ENCODE assay signal across 24 cellular contexts in genomic region chr14:68811161-68811560, GRCh38. TPM values are rescaled to one million over a fixed set of nuclear protein-coding genes. Genes with fewer than 3 reads are reported as not detected.
A peak's percentile ranks its signal among the peaks of the same experiment; 100 is the strongest.
DNase-seq lines count a peak whose midpoint lies in the region; ATAC-seq, FAIRE-seq and TF ChIP-seq lines count a peak whose summit lies in the region.
"Had no signal": no experiment of that assay in that cellular context is flagged by ENCODE, and none has a peak within 500 bp of the region (broad histone marks: within the 10 kb centered on the region; RNA-seq: fewer than 3 reads in every experiment).

No MANE protein-coding gene starts in this region.

- H3K27me3 Mint-ChIP-seq in T-cell (no peaks in the 10 kb centered on the region), nephron (ENCODE audit: low read depth) (peaks cover 7% of the 10 kb centered on the region)

- peak overlapping the region; percentile 97 to 98 for H3K27ac Mint-ChIP-seq in T-cell
- H3K27ac Mint-ChIP-seq in nephron: peak overlapping the region; percentile 68 to 100 (median 90)
- H3K27ac Mint-ChIP-seq: endodermal cell had no signal

- DNase-seq in left ventricle myocardium superior (peak; percentile 62), heart right ventricle (no peak), T-cell (no peak), vagina (ENCODE audit: extremely low spot score in 2 of 2) (no peak), hepatic stellate cell (ENCODE audit: low spot score) (no peak), GM12891 (ENCODE audit: insufficient read length, low spot score) (no peak), GM19238 (ENCODE audit: insufficient read length, low spot score) (no peak)
- DNase-seq: activated CD4-positive, alpha-beta T cell treated with anti-CD3 and anti-CD28 coated beads, Interleukin-2, amount 50 U/mL, for 1 hour; activated effector memory CD4-positive, alpha-beta T cell treated with anti-CD3 and anti-CD28 coated beads, Interleukin-2, amount 50 U/mL, for 16 hours; brain microvascular endothelial cell; DMS153; endodermal cell; esophagus squamous epithelium; gastrocnemius medialis; GDM1; Kasumi-1; kidney glomerular epithelial cell; NCI-H2029; PC-3; retina; stimulated activated CD4-positive, alpha-beta T cell treated with anti-CD3 and anti-CD28 coated beads, Interleukin-4, amount 100 ng/mL, for 4 hours; stomach had no signal

- H3K4me3 ChIP-seq in heart right ventricle: no peak overlapping the region
- no peak overlapping the region for H3K4me3 ChIP-seq in vagina
- H3K4me3 ChIP-seq: coronary artery, esophagus squamous epithelium, gastrocnemius medialis, stomach had no signal

- POLR2A ChIA-PET in T-cell (lab: Charles Lee): no interaction called here

- H3K27me3 ChIP-seq in heart right ventricle: no peaks in the 10 kb centered on the region
- H3K27me3 ChIP-seq in vagina: no peaks in the 10 kb centered on the region
- H3K27me3 ChIP-seq: brain microvascular endothelial cell, esophagus squamous epithelium, gastrocnemius medialis, stomach had no signal

- H3K27ac ChIP-seq in heart right ventricle: peak overlapping the region in 5 of 10 donors; percentile 7 to 52 (median 25)
- peak overlapping the region; percentile 59 for H3K27ac ChIP-seq in vagina
- H3K27ac ChIP-seq: brain microvascular endothelial cell, coronary artery had no signal

- H3K36me3 ChIP-seq in heart right ventricle (no peaks in the 10 kb centered on the region), vagina (no peaks in the 10 kb centered on the region)
- H3K36me3 ChIP-seq: brain microvascular endothelial cell, esophagus squamous epithelium, gastrocnemius medialis, stomach had no signal

- CTCF ChIA-PET in T-cell (lab: Charles Lee): interaction anchor here in 1 of 2 donors (6.5 kb wide), 1 partner anchor 561 kb away, joined by 81 read pairs; no protein-coding TSS in a partner anchor

- H3K9me3 ChIP-seq in heart right ventricle (no peaks in the 10 kb centered on the region), vagina (no peaks in the 10 kb centered on the region)
- H3K9me3 ChIP-seq: esophagus squamous epithelium, gastrocnemius medialis, stomach had no signal

- ATAC-seq in left ventricle myocardium superior: peak; percentile 13
- no peak for ATAC-seq in heart right ventricle
- ATAC-seq in T-cell (replicated peaks in 1 of 4): no peak
- ATAC-seq: gastrocnemius medialis, PC-3 had no signal

- no peaks in the 10 kb centered on the region for H3K36me3 Mint-ChIP-seq in T-cell
- peaks cover 11% of the 10 kb centered on the region for H3K36me3 Mint-ChIP-seq in nephron (ENCODE audit: low read depth)

- TF ChIP-seq CTCF in heart right ventricle (IDR thresholded peaks at IDR 0.05) (no peak), nephron (IDR thresholded peaks at IDR 0.05; ENCODE audit: unreplicated experiment in 3 of 3) (no peak), vagina (IDR thresholded peaks at IDR 0.05) (no peak)

- H3K4me1 ChIP-seq in heart right ventricle (peaks cover 20 to 79% (median 54%) of the 10 kb centered on the region in 9 donors), vagina (peaks cover 71% of the 10 kb centered on the region)

- H3K4me1 Mint-ChIP-seq in T-cell: peaks cover 68 to 81% (median 76%) of the 10 kb centered on the region in 3 donors
- H3K4me1 Mint-ChIP-seq in nephron: peaks cover 93% of the 10 kb centered on the region

- 81% methylated on average over 9 of the region's 9 CpGs for WGBS in heart right ventricle, 2 donors

- no peak for FAIRE-seq in GM12891 (lab: Jason Lieb, UNC)

- TF ChIP-seq POLR2A in vagina (IDR thresholded peaks at IDR 0.05) (no peak), GM12891 (IDR thresholded peaks at IDR 0.05; ENCODE audit: low read depth, low read length) (no peak)

- H3K9me3 Mint-ChIP-seq in T-cell: no peaks in the 10 kb centered on the region
- peaks cover 6% of the 10 kb centered on the region for H3K9me3 Mint-ChIP-seq in nephron
- H3K9me3 Mint-ChIP-seq: endodermal cell had no signal

- intact Hi-C loops in left ventricle myocardium superior (cut with micrococcal nuclease): loop anchor here (10.0 kb wide), 1 partner anchor 876 kb away; no protein-coding TSS in a partner anchor
- intact Hi-C loops in heart right ventricle (cut with DNase I): loop anchor here in 3 of 10 donors (10.0 kb wide), 1 partner anchor 666 kb away; no protein-coding TSS in a partner anchor
- intact Hi-C loops in vagina (cut with DNase I): no loop called here

- no peak overlapping the region for H3K4me3 Mint-ChIP-seq in T-cell
- H3K4me3 Mint-ChIP-seq in nephron: no peak overlapping the region
- H3K4me3 Mint-ChIP-seq: endodermal cell had no signal

TF ChIP-seq in GM12891, 5 proteins besides CTCF, POLR2A, EP300 and RAD21:
- TF ChIP-seq TAF1 (IDR thresholded peaks at IDR 0.05; ENCODE audit: low read depth, low read length) (no peak), POLR2AphosphoS5 (IDR thresholded peaks at IDR 0.05; ENCODE audit: low read depth, low read length) (no peak), PAX5 (IDR thresholded peaks at IDR 0.05; ENCODE audit: insufficient read depth, low read length, severe bottlenecking) (no peak), POU2F2 (IDR thresholded peaks at IDR 0.05; ENCODE audit: low read depth, low read length) (no peak), SPI1 (IDR thresholded peaks at IDR 0.05; ENCODE audit: low read depth, low read length) (no peak)
TF ChIP-seq in GM12891: peak in this region for 0.

RNA-seq across cellular contexts. Expression of gene ZFP36L1, which starts 18.3 kb away (rescaled TPM):
- total RNA-seq in left ventricle myocardium superior (49.2 TPM), heart right ventricle (100 to 1,000 TPM in 2 of 10 donors, 10 to 100 TPM in 8; 46.5 to 127 (median 55.3) TPM), T-cell (100 to 1,000 TPM; 123 to 253 (median 233) TPM), vagina (1,405 TPM)
- 10 to 100 TPM; 40.8 to 41.1 TPM for polyA plus RNA-seq in heart right ventricle
- 48.8 TPM for polyA plus RNA-seq in GM12891 (2012; ENCODE audit: low read depth, missing spikeins)
